Comparison of ENCODE assay signal across 10 cellular contexts in the genomic region with DNA sequence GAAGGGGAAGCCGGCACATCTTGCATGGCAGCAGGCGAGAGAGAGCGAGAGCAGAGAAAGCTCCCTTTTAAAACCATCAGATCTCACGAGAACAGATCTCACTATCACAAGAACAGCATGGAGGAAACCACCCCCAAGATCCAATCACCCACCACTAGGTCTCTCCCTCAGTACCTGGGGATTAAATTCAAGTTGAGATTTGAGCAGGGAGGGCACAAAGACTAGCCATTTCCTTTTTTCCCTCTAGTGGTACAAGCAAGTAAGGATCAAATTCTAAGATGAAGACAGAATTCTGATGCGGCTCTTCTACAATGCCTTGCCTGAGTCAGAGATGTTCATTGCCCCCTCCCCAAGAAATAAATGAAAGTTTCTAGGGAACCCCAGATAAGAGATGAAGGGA. TPM values are rescaled to one million over a fixed set of nuclear protein-coding genes. Genes with fewer than 3 reads are reported as not detected.
DNase-seq lines count a peak whose midpoint lies in the region; ATAC-seq and TF ChIP-seq lines count a peak whose summit lies in the region.
"Had no signal": no experiment of that assay in that cellular context is flagged by ENCODE, and none has a peak within 500 bp of the region (broad histone marks: within the 10 kb centered on the region; RNA-seq: fewer than 3 reads in every experiment).

No MANE protein-coding gene starts in this region.

- peaks cover 34% of the 10 kb centered on the region for H3K79me2 ChIP-seq in OCI-LY1 (ENCODE audit: insufficient read depth, low read length)

- intact Hi-C loops in left ventricle myocardium inferior (cut with micrococcal nuclease) (no loop called here), right cardiac atrium (cut with DNase I) (no loop called here)

- H3K9me2 ChIP-seq in OCI-LY1 (ENCODE audit: low read depth, low read length): no peaks in the 10 kb centered on the region

- H3K36me3 ChIP-seq in left ventricle myocardium inferior (no peaks in the 10 kb centered on the region), OCI-LY1 (ENCODE audit: insufficient read depth, low read length) (peaks cover 31% of the 10 kb centered on the region), thoracic aorta (no peaks in the 10 kb centered on the region)

- no peak overlapping the region for H3K27ac ChIP-seq in left ventricle myocardium inferior (replicated peaks)
- no peak overlapping the region for H3K27ac ChIP-seq in right cardiac atrium (ENCODE audit: low read length)
- peak overlapping the region; percentile 56 for H3K27ac ChIP-seq in OCI-LY1 (ENCODE audit: low read depth, low read length, poor library complexity, severe bottlenecking)
- H3K27ac ChIP-seq in thoracic aorta: no peak overlapping the region

- H3K27me3 ChIP-seq in left ventricle myocardium inferior (ENCODE audit: low read depth): no peaks in the 10 kb centered on the region
- no peaks in the 10 kb centered on the region for H3K27me3 ChIP-seq in right cardiac atrium (ENCODE audit: control insufficient read depth, insufficient read depth)
- H3K27me3 ChIP-seq in OCI-LY1 (ENCODE audit: insufficient read depth, low read length): no peaks in the 10 kb centered on the region
- H3K27me3 ChIP-seq in thoracic aorta (replicated peaks; ENCODE audit: insufficient read depth): no peaks in the 10 kb centered on the region

- H3K27me3 Mint-ChIP-seq in effector memory CD8-positive, alpha-beta T cell: no peaks in the 10 kb centered on the region
- H3K27me3 Mint-ChIP-seq: activated T-helper 17 cell treated with anti-CD3 and anti-CD28 coated beads, Interleukin-2, amount 50 U/mL, for 72 hours had no signal

- H3K4me2 ChIP-seq in OCI-LY1 (ENCODE audit: low read length): peak overlapping the region; percentile 76

- H3K9ac ChIP-seq in OCI-LY1 (ENCODE audit: low read length): peak overlapping the region; percentile 90

- H2AFZ ChIP-seq in OCI-LY1 (ENCODE audit: low read length): peak overlapping the region; percentile 97; the same call in 1 of the 2 replicates

- no peaks in the 10 kb centered on the region for H3F3A ChIP-seq in OCI-LY1 (ENCODE audit: insufficient read depth, low read length)

- H3K4me3 ChIP-seq in left ventricle myocardium inferior: no peak overlapping the region
- H3K4me3 ChIP-seq in right cardiac atrium (ENCODE audit: low read length): no peak overlapping the region
- peak overlapping the region; percentile 90 for H3K4me3 ChIP-seq in OCI-LY1 (ENCODE audit: low read depth, low read length, poor library complexity, severe bottlenecking)
- no peak overlapping the region for H3K4me3 ChIP-seq in thoracic aorta

- H3K9me3 Mint-ChIP-seq in effector memory CD8-positive, alpha-beta T cell: no peaks in the 10 kb centered on the region
- H3K9me3 Mint-ChIP-seq: activated T-helper 17 cell treated with anti-CD3 and anti-CD28 coated beads, Interleukin-2, amount 50 U/mL, for 72 hours had no signal

- H3K4me3 Mint-ChIP-seq in effector memory CD8-positive, alpha-beta T cell: no peak overlapping the region
- H3K4me3 Mint-ChIP-seq: activated T-helper 17 cell treated with anti-CD3 and anti-CD28 coated beads, Interleukin-2, amount 50 U/mL, for 72 hours had no signal

- ATAC-seq in right cardiac atrium: no peak
- peak; percentile 27 for ATAC-seq in effector memory CD8-positive, alpha-beta T cell (replicated peaks)
- ATAC-seq in thoracic aorta (ENCODE audit: insufficient number of reproducible peaks, low FRiP score, low read depth): no peak
- ATAC-seq in HG03135 (IDR thresholded peaks at IDR 0.05; ENCODE audit: unreplicated experiment): no peak
- no peak for ATAC-seq in HG02678 (IDR thresholded peaks at IDR 0.05; ENCODE audit: unreplicated experiment)
- ATAC-seq in HG03108 (IDR thresholded peaks at IDR 0.05; ENCODE audit: unreplicated experiment): no peak
- ATAC-seq: activated T-helper 17 cell treated with anti-CD3 and anti-CD28 coated beads, Interleukin-2, amount 50 U/mL, for 72 hours had no signal

- H3K4me1 ChIP-seq in left ventricle myocardium inferior (no peaks in the 10 kb centered on the region), right cardiac atrium (ENCODE audit: control insufficient read depth, insufficient read depth, low read length) (no peaks in the 10 kb centered on the region), OCI-LY1 (ENCODE audit: insufficient read depth, low read length, severe bottlenecking) (peaks cover 44% of the 10 kb centered on the region), thoracic aorta (ENCODE audit: control insufficient read depth in 1 of 2, low read depth in 2 of 2) (no peaks in the 10 kb centered on the region)

- no peaks in the 10 kb centered on the region for H3K36me3 Mint-ChIP-seq in effector memory CD8-positive, alpha-beta T cell (ENCODE audit: insufficient read depth)

- no peak for DNase-seq in left ventricle myocardium inferior
- DNase-seq in right cardiac atrium: no peak
- peak in 1 of 3 experiments; percentile 3 for DNase-seq in effector memory CD8-positive, alpha-beta T cell
- DNase-seq in thoracic aorta (ENCODE audit: low spot score): no peak
- DNase-seq: NCI-H526 had no signal

- H3K4me1 Mint-ChIP-seq in effector memory CD8-positive, alpha-beta T cell (ENCODE audit: low read depth in 2 of 2): peaks cover 0 to 6% of the 10 kb centered on the region in 2 donors

- H3K27ac Mint-ChIP-seq in effector memory CD8-positive, alpha-beta T cell: peak overlapping the region in 1 of 2 donors; percentile 56
- H3K27ac Mint-ChIP-seq: activated T-helper 17 cell treated with anti-CD3 and anti-CD28 coated beads, Interleukin-2, amount 50 U/mL, for 72 hours had no signal

- H3K9me3 ChIP-seq in left ventricle myocardium inferior (replicated peaks): peaks cover 4% of the 10 kb centered on the region
- H3K9me3 ChIP-seq in right cardiac atrium (ENCODE audit: control insufficient read depth, low read length): no peaks in the 10 kb centered on the region
- H3K9me3 ChIP-seq in OCI-LY1 (ENCODE audit: low read length): no peaks in the 10 kb centered on the region
- H3K9me3 ChIP-seq in thoracic aorta: no peaks in the 10 kb centered on the region

- WGBS in right cardiac atrium: 78% methylated on average over 5 of the region's 5 CpGs

- TF ChIP-seq CTCF in left ventricle myocardium inferior (IDR thresholded peaks at IDR 0.05; ENCODE audit: borderline replicate concordance) (peak; percentile 16), OCI-LY1 (IDR thresholded peaks at IDR 0.05; ENCODE audit: low read length) (peak; percentile 58; the same call in 1 of the 2 replicates), thoracic aorta (IDR thresholded peaks at IDR 0.05) (peak; percentile 21)

- no peaks in the 10 kb centered on the region for H4K20me1 ChIP-seq in OCI-LY1 (ENCODE audit: insufficient read depth, low read length)

RNA-seq across cellular contexts. Expression of a gene that starts 45.6 kb away (rescaled TPM):
- total RNA-seq in left ventricle myocardium inferior: 7.1 TPM
- total RNA-seq in right cardiac atrium: 10 to 100 TPM; 13.9 to 18.8 (median 14.5) TPM
- polyA plus RNA-seq in right cardiac atrium: 4.8 TPM
- total RNA-seq in thoracic aorta: 10 to 100 TPM; 57.8 to 93.4 TPM
